In genomic region chr12:115598827-115599226, GRCh38 we compare ENCODE assay signal across 12 cellular contexts.
DNase-seq lines count a peak whose midpoint lies in the region; ATAC-seq and TF ChIP-seq lines count a peak whose summit lies in the region.
"Had no signal": no experiment of that assay in that cellular context is flagged by ENCODE, and none has a peak within 500 bp of the region (broad histone marks: within the 10 kb centered on the region; RNA-seq: fewer than 3 reads in every experiment).

No MANE protein-coding gene starts in this region.

- H3K36me3 Mint-ChIP-seq in progenitor cell of endocrine pancreas (ENCODE audit: insufficient read depth) (no peaks in the 10 kb centered on the region), T-helper 17 cell (ENCODE audit: low read depth) (no peaks in the 10 kb centered on the region)

- ATAC-seq in foreskin keratinocyte = peak; percentile 9
- no peak for ATAC-seq in GM18517 (IDR thresholded peaks at IDR 0.05; ENCODE audit: unreplicated experiment)
- no peak for ATAC-seq in T-helper 17 cell
- ATAC-seq in GM21367 (IDR thresholded peaks at IDR 0.05; ENCODE audit: unreplicated experiment) = no peak

- TF ChIP-seq CTCF in foreskin keratinocyte (conservative IDR thresholded peaks at IDR 0.05) = no peak
- TF ChIP-seq CTCF in progenitor cell of endocrine pancreas (IDR thresholded peaks at IDR 0.05; ENCODE audit: unreplicated experiment) = no peak
- no peak for TF ChIP-seq CTCF in hepatocyte (IDR thresholded peaks at IDR 0.05; ENCODE audit: poor library complexity)

- WGBS in hepatocyte (ENCODE audit: low lambda C conversion rate, missing lambda C conversion rate) = 81% methylated on average over 17 of the region's 17 CpGs

- no peaks in the 10 kb centered on the region for H3K79me2 ChIP-seq in hepatocyte

- H3K27me3 Mint-ChIP-seq in progenitor cell of endocrine pancreas (peaks cover 22% of the 10 kb centered on the region), T-helper 17 cell (no peaks in the 10 kb centered on the region)

- peaks cover 37% of the 10 kb centered on the region for H3K27me3 ChIP-seq in foreskin keratinocyte
- H3K27me3 ChIP-seq in hepatocyte = no peaks in the 10 kb centered on the region

- peak overlapping the region; percentile 56 for H3K4me3 Mint-ChIP-seq in progenitor cell of endocrine pancreas (ENCODE audit: low read depth)
- H3K4me3 Mint-ChIP-seq in T-helper 17 cell = no peak overlapping the region
- H3K4me3 Mint-ChIP-seq: CD4-positive, alpha-beta T cell had no signal

- H3K4me2 ChIP-seq in hepatocyte = no peak overlapping the region

- no peaks in the 10 kb centered on the region for H3K9me3 ChIP-seq in hepatocyte (ENCODE audit: low read depth)
- H3K9me3 ChIP-seq in T-helper 17 cell (ENCODE audit: control insufficient read depth, low read length, poor library complexity, severe bottlenecking) = no peaks in the 10 kb centered on the region

- DNase-seq in AG08396 (ENCODE audit: low spot score) (peak; percentile 16), NCI-H510A (lab: John Stamatoyannopoulos, UW) (peak; percentile 8), foreskin keratinocyte (no peak), progenitor cell of endocrine pancreas (ENCODE audit: low spot score, unreplicated experiment) (no peak), hepatocyte (ENCODE audit: low spot score) (no peak), T-helper 17 cell (no peak)
- DNase-seq: activated gamma-delta T cell treated with Interleukin-2 at 50 U/mL for 16 hours; CD4-positive, alpha-beta T cell; RPMI8226 had no signal

- H3K27ac ChIP-seq in foreskin keratinocyte (no peak overlapping the region), hepatocyte (no peak overlapping the region)
- H3K27ac ChIP-seq: VCaP had no signal

- no peaks in the 10 kb centered on the region for H3K4me1 ChIP-seq in foreskin keratinocyte
- H3K4me1 ChIP-seq in hepatocyte (ENCODE audit: insufficient read depth) = no peaks in the 10 kb centered on the region

- H2AFZ ChIP-seq in hepatocyte = no peak overlapping the region

- peaks cover 3% of the 10 kb centered on the region for H3K36me3 ChIP-seq in hepatocyte (replicated peaks; ENCODE audit: insufficient read depth, low read depth)

- peak overlapping the region; percentile 8 for H3K27ac Mint-ChIP-seq in progenitor cell of endocrine pancreas
- no peak overlapping the region for H3K27ac Mint-ChIP-seq in T-helper 17 cell
- H3K27ac Mint-ChIP-seq: CD4-positive, alpha-beta T cell had no signal

- no peaks in the 10 kb centered on the region for H3K9me2 ChIP-seq in hepatocyte (replicated peaks; ENCODE audit: insufficient read depth)

- H4K20me1 ChIP-seq in hepatocyte (ENCODE audit: insufficient read depth, poor library complexity, severe bottlenecking) = no peaks in the 10 kb centered on the region

- no peaks in the 10 kb centered on the region for H3K9me3 Mint-ChIP-seq in progenitor cell of endocrine pancreas (ENCODE audit: low read depth)

- H3K4me1 Mint-ChIP-seq in progenitor cell of endocrine pancreas (ENCODE audit: low read depth) (peaks cover 12% of the 10 kb centered on the region), T-helper 17 cell (no peaks in the 10 kb centered on the region)

- no peak overlapping the region for H3K4me3 ChIP-seq in hepatocyte

Comparison
In these comparisons a context has a peak if more than half of its experiments do, and no peak if none do; other contexts are left out.
1. DNase-seq: peak in AG08396 (single experiment) and NCI-H510A (single experiment); none in foreskin keratinocyte (0 of 2), progenitor cell of endocrine pancreas (single experiment), hepatocyte (single experiment) and T-helper 17 cell (0 of 3).